In genomic region chr1:21451212-21451611, GRCh38 we compare ENCODE assay signal across 19 cellular contexts. TPM values are rescaled to one million over a fixed set of nuclear protein-coding genes. Genes with fewer than 3 reads are reported as not detected.
DNase-seq lines count a peak whose midpoint lies in the region; ATAC-seq and TF ChIP-seq lines count a peak whose summit lies in the region.
"Had no signal": no experiment of that assay in that cellular context is flagged by ENCODE, and none has a peak within 500 bp of the region (broad histone marks: within the 10 kb centered on the region; RNA-seq: fewer than 3 reads in every experiment).

No MANE protein-coding gene starts in this region.

- H3K79me2 ChIP-seq in SK-N-SH (ENCODE audit: insufficient read depth) (peaks cover 11% of the 10 kb centered on the region; the same call in 1 of the 2 replicates), smooth muscle cell (ENCODE audit: low read depth) (no peaks in the 10 kb centered on the region)

- WGBS in SK-N-SH (ENCODE audit: low lambda C conversion rate): 13% methylated on average over 1 of the region's 1 CpG
- WGBS in smooth muscle cell (ENCODE audit: low lambda C conversion rate): 3% methylated on average over 1 of the region's 1 CpG

- peak overlapping the region; percentile 63 to 72; a peak in 3 of 4 replicates for H3K27ac ChIP-seq in SK-N-SH (ENCODE audit: low read depth in 2 of 2, low read length in 1 of 2)
- H3K27ac ChIP-seq in smooth muscle cell (ENCODE audit: low read depth): peak overlapping the region; percentile 17
- no peak overlapping the region for H3K27ac ChIP-seq in upper lobe of right lung
- H3K27ac ChIP-seq: cardiac muscle cell, gastrocnemius medialis, lower lobe of right lung, RWPE1 had no signal

- H3K9me2 ChIP-seq in SK-N-SH: no peaks in the 10 kb centered on the region

- no peak for ATAC-seq in GM18870 (IDR thresholded peaks at IDR 0.05; ENCODE audit: unreplicated experiment)
- ATAC-seq in upper lobe of right lung: no peak
- ATAC-seq: activated CD4-positive, CD25-positive, alpha-beta regulatory T cell treated with anti-CD3 and anti-CD28 coated beads, Interleukin-2, amount 50 U/mL, for 24 hours; gastrocnemius medialis; lower lobe of right lung; naive thymus-derived CD8-positive, alpha-beta T cell had no signal

- H3K4me2 ChIP-seq in SK-N-SH (peak overlapping the region; percentile 57; the same call in 1 of the 2 replicates), smooth muscle cell (no peak overlapping the region)

- peaks cover 2 to 31% of the 10 kb centered on the region in 2 experiments; a peak in 3 of 4 replicates for H3K4me1 ChIP-seq in SK-N-SH (ENCODE audit: control insufficient read depth in 1 of 2, insufficient read depth in 2 of 2, low read depth in 1 of 2, low read length in 1 of 2)
- H3K4me1 ChIP-seq in smooth muscle cell (ENCODE audit: low read depth): no peaks in the 10 kb centered on the region
- no peaks in the 10 kb centered on the region for H3K4me1 ChIP-seq in upper lobe of right lung
- H3K4me1 ChIP-seq: gastrocnemius medialis, HAP-1, lower lobe of right lung had no signal

- H3K36me3 ChIP-seq in SK-N-SH (replicated peaks in 1 of 2; ENCODE audit: control insufficient read depth in 1 of 2, insufficient read depth in 2 of 2, low read length in 1 of 2) (peaks cover 6 to 10% of the 10 kb centered on the region in 2 experiments), smooth muscle cell (ENCODE audit: low read depth) (no peaks in the 10 kb centered on the region), upper lobe of right lung (no peaks in the 10 kb centered on the region)
- H3K36me3 ChIP-seq: cardiac muscle cell, gastrocnemius medialis, HAP-1, lower lobe of right lung had no signal

- no peak for TF ChIP-seq RAD21 in SK-N-SH (IDR thresholded peaks at IDR 0.05; ENCODE audit: low read length)

- H3K4me3 ChIP-seq in SK-N-SH (ENCODE audit: low read depth in 2 of 2, low read length in 1 of 2) (no peak overlapping the region), fibroblast of pulmonary artery (replicated peaks; ENCODE audit: low read depth, low read length) (no peak overlapping the region), smooth muscle cell (no peak overlapping the region), upper lobe of right lung (no peak overlapping the region)
- H3K4me3 ChIP-seq: cardiac muscle cell, gastrocnemius medialis, HAP-1, lower lobe of right lung had no signal

- TF ChIP-seq CTCF in SK-N-SH (IDR thresholded peaks at IDR 0.05): no peak
- no peak for TF ChIP-seq CTCF in fibroblast of pulmonary artery (IDR thresholded peaks at IDR 0.05; ENCODE audit: low read length, missing control alignments)
- no peak for TF ChIP-seq CTCF in smooth muscle cell (IDR thresholded peaks at IDR 0.05; ENCODE audit: borderline replicate concordance, insufficient read depth, poor library complexity, severe bottlenecking)
- no peak for TF ChIP-seq CTCF in upper lobe of right lung (IDR thresholded peaks at IDR 0.05)

- H2AFZ ChIP-seq in SK-N-SH (ENCODE audit: low read depth): no peak overlapping the region
- H2AFZ ChIP-seq in smooth muscle cell (ENCODE audit: low read depth): no peak overlapping the region

- H3K27me3 ChIP-seq in SK-N-SH (ENCODE audit: insufficient read depth) (no peaks in the 10 kb centered on the region), smooth muscle cell (ENCODE audit: low read depth) (no peaks in the 10 kb centered on the region), upper lobe of right lung (no peaks in the 10 kb centered on the region)
- H3K27me3 ChIP-seq: cardiac muscle cell, gastrocnemius medialis had no signal

- intact Hi-C loops in upper lobe of right lung (cut with DNase I): no loop called here

- POLR2A ChIA-PET in SK-N-SH (lab: Yijun Ruan, JAX): no interaction called here

- H3K9me3 ChIP-seq in SK-N-SH: no peaks in the 10 kb centered on the region
- no peaks in the 10 kb centered on the region for H3K9me3 ChIP-seq in smooth muscle cell (replicated peaks; ENCODE audit: low read depth)
- H3K9me3 ChIP-seq in upper lobe of right lung: no peaks in the 10 kb centered on the region
- H3K9me3 ChIP-seq: gastrocnemius medialis, HAP-1, lower lobe of right lung had no signal

- H3K9ac ChIP-seq in SK-N-SH (peak overlapping the region; percentile 7; the same call in 1 of the 2 replicates), smooth muscle cell (ENCODE audit: low read depth) (no peak overlapping the region)

- CTCF ChIA-PET in SK-N-SH (lab: Yijun Ruan, JAX): no interaction called here

- TF ChIP-seq EP300 in SK-N-SH (IDR thresholded peaks at IDR 0.05; ENCODE audit: borderline replicate concordance in 1 of 2, low read depth in 1 of 2, low read length in 1 of 2): no peak

- DNase-seq in GM04503 (ENCODE audit: low read depth) (peak; percentile 77), SK-N-SH (no peak), fibroblast of pulmonary artery (ENCODE audit: low read depth) (peak; percentile 68), smooth muscle cell (lab: John Stamatoyannopoulos, UW; ENCODE audit: unreplicated experiment) (no peak), NCI-H1694 treated with DMSO at 0.1 percent for 48 hours (lab: John Stamatoyannopoulos, UW) (no peak), upper lobe of right lung (no peak)
- DNase-seq: activated naive CD4-positive, alpha-beta T cell treated with anti-CD3 and anti-CD28 coated beads for 36 hours; CD4-positive, alpha-beta T cell; effector CD8-positive, alpha-beta T cell; gastrocnemius medialis; lower lobe of right lung; naive thymus-derived CD8-positive, alpha-beta T cell; NCI-H82; T-helper 2 cell had no signal

- no peaks in the 10 kb centered on the region for H4K20me1 ChIP-seq in SK-N-SH (ENCODE audit: insufficient read depth)
- H4K20me1 ChIP-seq in smooth muscle cell (ENCODE audit: low read depth): peaks cover 31% of the 10 kb centered on the region

- H3F3A ChIP-seq in SK-N-SH (replicated peaks; ENCODE audit: insufficient read depth) (peaks cover 21% of the 10 kb centered on the region), smooth muscle cell (ENCODE audit: low read depth) (peaks cover 3% of the 10 kb centered on the region)

TF ChIP-seq in SK-N-SH, 30 proteins besides CTCF, POLR2A, EP300 and RAD21:
- peak; percentile 61 for TF ChIP-seq PBX3 (IDR thresholded peaks at IDR 0.05)
- no peak for TF ChIP-seq SIN3A (IDR thresholded peaks at IDR 0.05; ENCODE audit: borderline replicate concordance, low read depth, low read length)
- TF ChIP-seq TCF12 (IDR thresholded peaks at IDR 0.05): peak; percentile 65
- no peak for TF ChIP-seq ELF1 (IDR thresholded peaks at IDR 0.05)
- no peak for TF ChIP-seq RFX5 (IDR thresholded peaks at IDR 0.05; ENCODE audit: low read length)
- peak; percentile 8; the same call in 1 of the 2 replicates for TF ChIP-seq NFIC (IDR thresholded peaks at IDR 0.05; ENCODE audit: borderline replicate concordance)
- peak; percentile 70; the same call in 1 of the 2 replicates for TF ChIP-seq TEAD4 (IDR thresholded peaks at IDR 0.05; ENCODE audit: borderline replicate concordance, insufficient read depth)
- TF ChIP-seq MAX (IDR thresholded peaks at IDR 0.05; ENCODE audit: low read depth): no peak
- no peak for TF ChIP-seq MXI1 (IDR thresholded peaks at IDR 0.05; ENCODE audit: low read depth, low read length)
- no peak for TF ChIP-seq YY1 (IDR thresholded peaks at IDR 0.05; ENCODE audit: low read depth)
- peak; percentile 79 for TF ChIP-seq FOSL2 (IDR thresholded peaks at IDR 0.05; ENCODE audit: borderline replicate concordance, low read depth)
- peak; percentile 73 for TF ChIP-seq JUND (IDR thresholded peaks at IDR 0.05)
- no peak for TF ChIP-seq TAF1 (IDR thresholded peaks at IDR 0.05; ENCODE audit: borderline replicate concordance, low read depth, low read length)
- no peak for TF ChIP-seq FOXM1 (IDR thresholded peaks at IDR 0.05; ENCODE audit: low read depth)
- no peak for TF ChIP-seq USF1 (IDR thresholded peaks at IDR 0.05; ENCODE audit: borderline replicate concordance, low read depth)
- no peak for TF ChIP-seq MEF2A (IDR thresholded peaks at IDR 0.05; ENCODE audit: borderline replicate concordance, low read depth)

RNA-seq across cellular contexts. Expression of gene NBPF3, which starts 11.3 kb away (rescaled TPM):
- polyA plus RNA-seq in SK-N-SH (2012; rRNA removed) (6.4 and 8.7 TPM in 2 replicates), smooth muscle cell (2.9 and 7.5 TPM in 2 replicates)
- 5.4 and 6.7 TPM in 2 replicates for polyA plus RNA-seq in SK-N-SH (2012; cell fraction: cytosol; rRNA removed)
- 13.0 and 19.0 TPM in 2 replicates for polyA plus RNA-seq in SK-N-SH (2012; cell fraction: nucleus; rRNA removed)
- total RNA-seq in smooth muscle cell (11.0 and 12.7 TPM in 2 replicates), upper lobe of right lung (6.7 TPM)

RNA-seq across cellular contexts. Expression of gene ALPL, which starts 58.0 kb away (rescaled TPM):
- 0.69 and 1.3 TPM in 2 replicates for polyA plus RNA-seq in SK-N-SH (2012; rRNA removed)
- 0.33 and 0.68 TPM in 2 replicates for polyA plus RNA-seq in SK-N-SH (2012; cell fraction: cytosol; rRNA removed)
- polyA plus RNA-seq in SK-N-SH (2012; cell fraction: nucleus; rRNA removed): 0.51 and 0.93 TPM in 2 replicates
- total RNA-seq in smooth muscle cell: 4.6 and 5.4 TPM in 2 replicates
- polyA plus RNA-seq in smooth muscle cell: 8.3 and 10.3 TPM in 2 replicates
- total RNA-seq in upper lobe of right lung: 164 TPM
- total RNA-seq: activated naive CD4-positive, alpha-beta T cell treated with anti-CD3 and anti-CD28 coated beads for 36 hours; CD4-positive, alpha-beta T cell; naive thymus-derived CD8-positive, alpha-beta T cell had no signal
- polyA plus RNA-seq: naive thymus-derived CD8-positive, alpha-beta T cell had no signal

Comparison
In these comparisons a context has a peak if more than half of its experiments do, and no peak if none do; other contexts are left out.
1. DNase-seq: peak in GM04503 (single experiment) and fibroblast of pulmonary artery (single experiment); none in SK-N-SH (single experiment), smooth muscle cell (single experiment), NCI-H1694 treated with DMSO at 0.1 percent for 48 hours (single experiment) and upper lobe of right lung (single experiment).
2. RNA of gene ALPL, which starts 58.0 kb away (total RNA-seq): 164 TPM in upper lobe of right lung (single experiment); 4.6 to 5.4 TPM in smooth muscle cell; every median in the first group is over 10 times any median in the second.